19 cellular contexts compared by ENCODE assay signal in the genomic region with DNA sequence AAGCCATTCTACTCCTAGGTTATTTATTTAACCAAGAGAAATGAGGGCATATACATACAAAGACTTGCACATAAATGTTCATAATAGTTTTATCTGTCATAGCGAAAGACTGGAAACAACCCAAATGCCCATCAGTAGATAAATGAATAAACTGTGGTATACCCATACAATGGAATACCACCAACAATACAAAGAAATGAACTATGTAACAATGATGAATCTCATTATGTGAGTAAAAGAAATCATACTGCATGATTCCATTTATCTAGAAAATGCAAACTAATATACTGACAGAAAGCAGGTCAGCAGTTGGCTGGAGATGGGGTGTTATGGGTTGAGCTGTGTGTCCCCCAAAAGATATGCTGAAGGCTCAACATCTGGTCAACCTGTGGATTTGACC. TPM values are rescaled to one million over a fixed set of nuclear protein-coding genes. Genes with fewer than 3 reads are reported as not detected.
DNase-seq lines count a peak whose midpoint lies in the region; ATAC-seq and TF ChIP-seq lines count a peak whose summit lies in the region.
"Had no signal": no experiment of that assay in that cellular context is flagged by ENCODE, and none has a peak within 500 bp of the region (broad histone marks: within the 10 kb centered on the region; RNA-seq: fewer than 3 reads in every experiment).

No MANE protein-coding gene starts in this region.

- DNase-seq in activated naive CD4-positive, alpha-beta T cell treated with anti-CD3 and anti-CD28 coated beads, Interleukin-2, amount 50 U/mL, for 72 hours (ENCODE audit: low spot score in 2 of 2): no peak
- DNase-seq in activated naive CD4-positive, alpha-beta T cell treated with anti-CD3 and anti-CD28 coated beads, Interleukin-2, amount 50 U/mL, for 16 hours: no peak
- DNase-seq in HFFc6 (no peak), immature natural killer cell (no peak), smooth muscle cell (lab: John Stamatoyannopoulos, UW; ENCODE audit: unreplicated experiment) (no peak), sigmoid colon (no peak), aorta (no peak)
- DNase-seq: BE2C; CD4-positive, alpha-beta memory T cell; DMS79 treated with DMSO at 0.1 percent for 48 hours; KG1; NCI-H1417 treated with DMSO at 0.1 percent for 48 hours; NCI-H2029; NCI-H2171; NCI-H446; NCI-H69; SHP77 had no signal

- no peak for TF ChIP-seq EP300 in sigmoid colon (IDR thresholded peaks at IDR 0.05)

- H3K36me3 Mint-ChIP-seq in activated naive CD4-positive, alpha-beta T cell treated with anti-CD3 and anti-CD28 coated beads, Interleukin-2, amount 50 U/mL, for 72 hours: no peaks in the 10 kb centered on the region
- H3K36me3 Mint-ChIP-seq in HFFc6 (ENCODE audit: low read depth): peaks cover 38% of the 10 kb centered on the region
- H3K36me3 Mint-ChIP-seq in immature natural killer cell: peaks cover 9 to 20% (median 19%) of the 10 kb centered on the region in 3 donors

- peaks cover 5% of the 10 kb centered on the region for H3F3A ChIP-seq in smooth muscle cell (ENCODE audit: low read depth)

- peaks cover 41% of the 10 kb centered on the region for H3K79me2 ChIP-seq in smooth muscle cell (ENCODE audit: low read depth)

- ATAC-seq in activated naive CD4-positive, alpha-beta T cell treated with anti-CD3 and anti-CD28 coated beads, Interleukin-2, amount 50 U/mL, for 72 hours: peak in 1 of 2 donors; percentile 63
- ATAC-seq in HG03196 (IDR thresholded peaks at IDR 0.05; ENCODE audit: unreplicated experiment) (no peak), aorta (ENCODE audit: low FRiP score) (no peak)
- ATAC-seq: HCT116 had no signal

- H3K4me2 ChIP-seq in smooth muscle cell: no peak overlapping the region

- H3K4me3 ChIP-seq in smooth muscle cell (no peak overlapping the region), sigmoid colon (no peak overlapping the region), aorta (ENCODE audit: low read length in 2 of 2) (no peak overlapping the region)

- H3K4me1 ChIP-seq in smooth muscle cell (ENCODE audit: low read depth): no peaks in the 10 kb centered on the region
- H3K4me1 ChIP-seq in sigmoid colon: no peaks in the 10 kb centered on the region
- no peaks in the 10 kb centered on the region for H3K4me1 ChIP-seq in aorta (ENCODE audit: control insufficient read depth in 1 of 2, insufficient read depth in 2 of 2, low read length in 2 of 2)
- H3K4me1 ChIP-seq: BE2C had no signal

- H3K4me3 Mint-ChIP-seq in HFFc6: no peak overlapping the region
- no peak overlapping the region for H3K4me3 Mint-ChIP-seq in immature natural killer cell
- H3K4me3 Mint-ChIP-seq: CD4-positive, alpha-beta memory T cell had no signal

- H3K36me3 ChIP-seq in smooth muscle cell (ENCODE audit: low read depth) (peaks cover 30% of the 10 kb centered on the region), sigmoid colon (peaks cover 0 to 67% (median 22%) of the 10 kb centered on the region in 4 donors), aorta (ENCODE audit: control insufficient read depth in 1 of 2, insufficient read depth in 2 of 2, low read length in 1 of 2) (peaks cover 2 to 3% of the 10 kb centered on the region in 2 donors)

- H3K4me1 Mint-ChIP-seq in HFFc6 (ENCODE audit: low read depth) (peaks cover 19% of the 10 kb centered on the region), immature natural killer cell (peaks cover 0 to 10% of the 10 kb centered on the region in 2 donors)

- H3K27ac Mint-ChIP-seq in activated naive CD4-positive, alpha-beta T cell treated with anti-CD3 and anti-CD28 coated beads, Interleukin-2, amount 50 U/mL, for 72 hours: peak overlapping the region; percentile 11 to 36
- H3K27ac Mint-ChIP-seq in HFFc6 (peak overlapping the region; percentile 66), immature natural killer cell (peak overlapping the region in 5 of 6 donors; percentile 18 to 76 (median 35))

- no peaks in the 10 kb centered on the region for H3K9me3 Mint-ChIP-seq in activated naive CD4-positive, alpha-beta T cell treated with anti-CD3 and anti-CD28 coated beads, Interleukin-2, amount 50 U/mL, for 72 hours
- H3K9me3 Mint-ChIP-seq in HFFc6 (0 out of 2 replicates have a peak, but pooled peaks cover 5% of the 10 kb centered on the region), immature natural killer cell (no peaks in the 10 kb centered on the region)
- H3K9me3 Mint-ChIP-seq: CD4-positive, alpha-beta memory T cell had no signal

- peaks cover 23% of the 10 kb centered on the region for H3K27me3 Mint-ChIP-seq in HFFc6 (ENCODE audit: insufficient read depth)
- peaks cover 0 to 1% (median 0%) of the 10 kb centered on the region in 3 donors for H3K27me3 Mint-ChIP-seq in immature natural killer cell (ENCODE audit: low read depth in 3 of 3)
- H3K27me3 Mint-ChIP-seq: CD4-positive, alpha-beta memory T cell had no signal

- WGBS in smooth muscle cell (ENCODE audit: low lambda C conversion rate): 98% methylated on average over 1 of the region's 1 CpG
- 94 to 100% methylated on average over 1 of the region's 1 CpG for WGBS in sigmoid colon, 2 donors
- WGBS in aorta, 2 donors: 87 to 96% methylated on average over 1 of the region's 1 CpG

- TF ChIP-seq CTCF in HFFc6 (IDR thresholded peaks at IDR 0.05) (no peak), smooth muscle cell (IDR thresholded peaks at IDR 0.05; ENCODE audit: borderline replicate concordance, insufficient read depth, poor library complexity, severe bottlenecking) (no peak), sigmoid colon (IDR thresholded peaks at IDR 0.05) (no peak)

- intact Hi-C loops in sigmoid colon (cut with DNase I): no loop called here
- intact Hi-C loops in aorta (cut with DNase I): no loop called here

- peak overlapping the region; percentile 31 for H3K27ac ChIP-seq in smooth muscle cell (ENCODE audit: low read depth)
- H3K27ac ChIP-seq in sigmoid colon: no peak overlapping the region
- no peak overlapping the region for H3K27ac ChIP-seq in aorta (ENCODE audit: low read depth in 1 of 2, low read length in 2 of 2)

- H3K27me3 ChIP-seq in smooth muscle cell (ENCODE audit: low read depth) (no peaks in the 10 kb centered on the region), sigmoid colon (no peaks in the 10 kb centered on the region), aorta (ENCODE audit: control insufficient read depth in 1 of 2, insufficient read depth in 2 of 2, low read length in 1 of 2) (no peaks in the 10 kb centered on the region)
- H3K27me3 ChIP-seq: BE2C had no signal

- TF ChIP-seq POLR2A in sigmoid colon (IDR thresholded peaks at IDR 0.05): no peak

- no peaks in the 10 kb centered on the region for H3K9me3 ChIP-seq in smooth muscle cell (replicated peaks; ENCODE audit: low read depth)
- H3K9me3 ChIP-seq in sigmoid colon: no peaks in the 10 kb centered on the region
- H3K9me3 ChIP-seq in aorta (ENCODE audit: control insufficient read depth, low read length): no peaks in the 10 kb centered on the region
- H3K9me3 ChIP-seq: BE2C had no signal

- no peak overlapping the region for H2AFZ ChIP-seq in smooth muscle cell (ENCODE audit: low read depth)

- H3K9ac ChIP-seq in smooth muscle cell (ENCODE audit: low read depth): no peak overlapping the region

- H4K20me1 ChIP-seq in smooth muscle cell (ENCODE audit: low read depth): peaks cover 58% of the 10 kb centered on the region

RNA-seq across cellular contexts. Expression of a gene that starts 57.3 kb away (rescaled TPM):
- 100 to 1,000 TPM in 1 of 2 donors, 10 to 100 TPM in 1; 49.5 to 142 TPM for total RNA-seq in activated naive CD4-positive, alpha-beta T cell treated with anti-CD3 and anti-CD28 coated beads, Interleukin-2, amount 50 U/mL, for 72 hours
- total RNA-seq in HFFc6 (2021; fragmentation: NEBNext Ultra II Directional; extraction: Animal tissue kit (Norgen Biotek cat#: 25700)): 10 to 100 TPM in 5 of 6 experiments, 1 to 10 TPM in 1; 9.0 to 13.0 (median 11.5) TPM
- polyA plus RNA-seq in immature natural killer cell (10 to 100 TPM in 1 of 3 donors, 1 to 10 TPM in 2; 7.1 to 12.7 (median 7.5) TPM), smooth muscle cell (21.3 and 35.6 TPM in 2 replicates), sigmoid colon (10 to 100 TPM; 13.2 to 24.3 (median 13.9) TPM), aorta (10 to 100 TPM; 22.7 to 96.4 TPM)
- total RNA-seq in smooth muscle cell (55.4 and 59.5 TPM in 2 replicates), sigmoid colon (10 to 100 TPM; 34.9 to 74.5 (median 56.9) TPM), aorta (10 to 100 TPM; 39.7 to 49.8 TPM)

RNA-seq across cellular contexts. Expression of a gene that starts 58.0 kb away (rescaled TPM):
- total RNA-seq in activated naive CD4-positive, alpha-beta T cell treated with anti-CD3 and anti-CD28 coated beads, Interleukin-2, amount 50 U/mL, for 72 hours: 100 to 1,000 TPM; 687 to 793 TPM
- total RNA-seq in HFFc6 (2021; fragmentation: NEBNext Ultra II Directional; extraction: Animal tissue kit (Norgen Biotek cat#: 25700)): 100 to 1,000 TPM; 537 to 635 (median 600) TPM
- polyA plus RNA-seq in immature natural killer cell (1,000 to 10,000 TPM in 2 of 3 donors, 100 to 1,000 TPM in 1; 902 to 1,477 (median 1,071) TPM), smooth muscle cell (446 and 533 TPM in 2 replicates), sigmoid colon (100 to 1,000 TPM; 187 to 412 (median 248) TPM), aorta (100 to 1,000 TPM; 213 to 952 TPM)
- total RNA-seq in smooth muscle cell (679 and 752 TPM in 2 replicates), sigmoid colon (1,000 to 10,000 TPM in 1 of 4 donors, 100 to 1,000 TPM in 3; 488 to 1,652 (median 747) TPM), aorta (100 to 1,000 TPM; 901 to 936 TPM)
